ENCODE assay signal across 19 cellular contexts in genomic region chr9:13689925-13690324, GRCh38.
DNase-seq lines count a peak whose midpoint lies in the region; ATAC-seq, FAIRE-seq and TF ChIP-seq lines count a peak whose summit lies in the region.
"Had no signal": no experiment of that assay in that cellular context is flagged by ENCODE, and none has a peak within 500 bp of the region (broad histone marks: within the 10 kb centered on the region; RNA-seq: fewer than 3 reads in every experiment).

No MANE protein-coding gene starts in this region.

- H3K9me2 ChIP-seq in PC-3 (replicated peaks; ENCODE audit: low read length): no peaks in the 10 kb centered on the region

- no peak overlapping the region for H4K91ac ChIP-seq in H1 (replicated peaks; ENCODE audit: insufficient read length, low read length)

- H3K4me3 Mint-ChIP-seq in nephron: no peak overlapping the region
- H3K4me3 Mint-ChIP-seq: CD8-positive, alpha-beta T cell had no signal

- no peak overlapping the region for H3K14ac ChIP-seq in H1 (ENCODE audit: insufficient read length)

- no peaks in the 10 kb centered on the region for H3F3A ChIP-seq in PC-3 (ENCODE audit: low read length, unreplicated experiment)

- H4K20me1 ChIP-seq in PC-3 (ENCODE audit: low read length) (no peaks in the 10 kb centered on the region), H1 (replicated peaks in 1 of 2; ENCODE audit: control insufficient read depth in 1 of 2, insufficient read depth in 2 of 2, low read length in 2 of 2) (no peaks in the 10 kb centered on the region)

- no peaks in the 10 kb centered on the region for H3K79me1 ChIP-seq in H1 (ENCODE audit: low read depth, low read length)

- POLR2A ChIA-PET in PC-3 (lab: Charles Lee; ENCODE audit: unreplicated experiment) (no interaction called here), H1 (lab: Charles Lee; ENCODE audit: partially characterized antibody) (no interaction called here)

- no peak overlapping the region for H3K23ac ChIP-seq in H1 (ENCODE audit: insufficient read length)

- BruUV-seq in PC-3 (replicated peaks; lab: Mats Ljungman, UMichigan): no TSS peak

- no peak overlapping the region for H3K18ac ChIP-seq in H1 (ENCODE audit: extremely low read depth, low read length)

- H3K9ac ChIP-seq in PC-3 (ENCODE audit: low read length): peak overlapping the region; percentile 8; the same call in 1 of the 2 replicates
- H3K9ac ChIP-seq in H1 (replicated peaks in 1 of 4; ENCODE audit: extremely low read depth in 1 of 4, low read depth in 3 of 4, low read length in 3 of 4): no peak overlapping the region
- H3K9ac ChIP-seq in skeletal muscle tissue (ENCODE audit: low read depth in 1 of 3, low read length in 3 of 3): no peak overlapping the region

- no peak overlapping the region for H2BK120ac ChIP-seq in H1 (replicated peaks; ENCODE audit: low read depth, low read length)

- 95% methylated on average over 2 of the region's 2 CpGs; no CpG with 5 or more reads in 1 of the 2 experiments for WGBS in H1 (ENCODE audit: extremely low coverage in 1 of 2, insufficient coverage in 1 of 2, insufficient read length in 1 of 2, insufficient replicate concordance in 2 of 2, low coverage in 1 of 2, low lambda C conversion rate in 2 of 2, missing lambda C conversion rate in 1 of 2), 2 experiments

- intact Hi-C loops in PC-3 (cut with micrococcal nuclease): loop anchor here (2.0 to 5.0 kb wide), 2 partner anchors 243 to 337 kb away; no protein-coding TSS in a partner anchor

- H3K4me3 ChIP-seq in PC-3 (ENCODE audit: low read length) (no peak overlapping the region), H1 (ENCODE audit: extremely low read depth in 1 of 4, insufficient read depth in 2 of 4, low read depth in 3 of 4, low read length in 4 of 4) (no peak overlapping the region), skeletal muscle tissue (ENCODE audit: low read length in 3 of 3) (no peak overlapping the region)
- H3K4me3 ChIP-seq: A549 had no signal

- CTCF ChIA-PET in PC-3 (lab: Charles Lee): interaction anchor here (0.8 kb wide), 1 partner anchor 244 kb away, joined by 3 read pairs; no protein-coding TSS in a partner anchor
- CTCF ChIA-PET in H1 (lab: Charles Lee; ENCODE audit: partially characterized antibody): interaction anchor here (1.1 to 3.6 kb wide), 2 partner anchors 262 to 511 kb away, joined by 3 to 23 read pairs; no protein-coding TSS in a partner anchor

- H2AK5ac ChIP-seq in H1 (ENCODE audit: low read depth, low read length): no peak overlapping the region

- H2BK12ac ChIP-seq in H1 (ENCODE audit: low read depth, low read length): peak overlapping the region; percentile 64; the same call in 1 of the 2 replicates

- H3K27ac Mint-ChIP-seq in nephron: peak overlapping the region in 2 of 3 experiments; percentile 71 to 79
- H3K27ac Mint-ChIP-seq: CD8-positive, alpha-beta T cell had no signal

- no peak for TF ChIP-seq POLR2A in H1 (IDR thresholded peaks at IDR 0.05; ENCODE audit: control extremely low read depth in 1 of 2, low read depth in 2 of 2, low read length in 2 of 2)

- no peak overlapping the region for H2AFZ ChIP-seq in PC-3 (ENCODE audit: low read length)
- H2AFZ ChIP-seq in H1 (ENCODE audit: low read length): no peak overlapping the region

- no peak overlapping the region for H3K56ac ChIP-seq in H1 (replicated peaks; ENCODE audit: insufficient read length, low read depth, low read length)

- H4K8ac ChIP-seq in H1 (ENCODE audit: extremely low read depth, insufficient read depth, low read length): no peak overlapping the region

- no peak overlapping the region for H2BK15ac ChIP-seq in H1 (ENCODE audit: low read length)

- H3K9me3 ChIP-seq in PC-3 (ENCODE audit: low read length) (no peaks in the 10 kb centered on the region), H1 (ENCODE audit: insufficient read depth in 2 of 2, low read depth in 1 of 2, low read length in 1 of 2) (peaks cover 11 to 18% of the 10 kb centered on the region in 2 experiments; a peak in 2 of 4 replicates), skeletal muscle tissue (ENCODE audit: control insufficient read depth in 3 of 3, low read length in 3 of 3) (peaks cover 0 to 6% (median 0%) of the 10 kb centered on the region in 3 donors)
- H3K9me3 ChIP-seq: A549, BE2C had no signal

- H2BK20ac ChIP-seq in H1 (ENCODE audit: low read length): no peak overlapping the region

- H3K4ac ChIP-seq in H1 (replicated peaks; ENCODE audit: insufficient read length, low read depth, low read length): no peak overlapping the region

- peak; percentile 81 for ATAC-seq in PC-3
- ATAC-seq: A549; CD8-positive, alpha-beta T cell had no signal

- H3K36me3 ChIP-seq in PC-3 (ENCODE audit: low read depth, low read length) (no peaks in the 10 kb centered on the region), H1 (ENCODE audit: control insufficient read depth in 2 of 4, insufficient read depth in 4 of 4, low read length in 3 of 4) (peaks cover 0 to 5% (median 0%) of the 10 kb centered on the region in 4 experiments; a peak in 2 of 8 replicates), skeletal muscle tissue (ENCODE audit: control insufficient read depth in 3 of 3, insufficient read depth in 3 of 3, low read length in 3 of 3) (no peaks in the 10 kb centered on the region)
- H3K36me3 ChIP-seq: BE2C had no signal

- no peak for FAIRE-seq in H1 (lab: Jason Lieb, UNC)
- FAIRE-seq: A549, D721Med, GM12892, GM19239 had no signal

- H3K27ac ChIP-seq in PC-3 (ENCODE audit: low read length) (peak overlapping the region; percentile 76), H1 (ENCODE audit: low read depth, low read length) (no peak overlapping the region), skeletal muscle tissue (ENCODE audit: low read depth, low read length) (peak overlapping the region; percentile 67)
- H3K27ac ChIP-seq: A549, C4-2B had no signal

- no peaks in the 10 kb centered on the region for H3K27me3 ChIP-seq in PC-3 (ENCODE audit: low read length)
- H3K27me3 ChIP-seq in H1 (replicated peaks in 1 of 4; ENCODE audit: control insufficient read depth in 3 of 4, extremely low read depth in 1 of 4, insufficient read depth in 3 of 4, low read length in 3 of 4): no peaks in the 10 kb centered on the region
- H3K27me3 ChIP-seq in skeletal muscle tissue (ENCODE audit: control insufficient read depth in 3 of 3, insufficient read depth in 3 of 3, low read length in 3 of 3): no peaks in the 10 kb centered on the region
- H3K27me3 ChIP-seq: BE2C had no signal

- H3K9me3 Mint-ChIP-seq in nephron: peaks cover 55% of the 10 kb centered on the region

- TF ChIP-seq RAD21 in H1 (IDR thresholded peaks at IDR 0.05 in 1 of 2, conservative IDR thresholded peaks at IDR 0.05 in 1 of 2; ENCODE audit: low read depth in 2 of 2, low read length in 2 of 2): no peak

- H3K4me2 ChIP-seq in PC-3 (ENCODE audit: low read length) (peak overlapping the region; percentile 45), H1 (ENCODE audit: insufficient read depth in 1 of 2, low read depth in 2 of 2, low read length in 2 of 2) (no peak overlapping the region)
- H3K4me2 ChIP-seq: A549 had no signal

- no peak for TF ChIP-seq EP300 in H1 (IDR thresholded peaks at IDR 0.05; ENCODE audit: borderline replicate concordance in 1 of 2, low read depth in 2 of 2, low read length in 2 of 2)

- peaks cover 5% of the 10 kb centered on the region for H3K27me3 Mint-ChIP-seq in nephron (ENCODE audit: low read depth)

- peaks cover 8% of the 10 kb centered on the region for H3K36me3 Mint-ChIP-seq in nephron (ENCODE audit: low read depth)
- H3K36me3 Mint-ChIP-seq: CD8-positive, alpha-beta T cell had no signal

- H3K4me1 ChIP-seq in PC-3 (ENCODE audit: insufficient read depth, low read length) (peaks cover 32% of the 10 kb centered on the region), H1 (replicated peaks in 1 of 4; ENCODE audit: control insufficient read depth in 3 of 4, insufficient read depth in 4 of 4, low read length in 3 of 4) (peaks cover 0 to 7% (median 4%) of the 10 kb centered on the region in 4 experiments; a peak in 3 of 7 replicates), skeletal muscle tissue (ENCODE audit: control insufficient read depth in 3 of 3, insufficient read depth in 3 of 3, low read length in 3 of 3) (peaks cover 0 to 20% (median 9%) of the 10 kb centered on the region in 3 donors)
- H3K4me1 ChIP-seq: A549, BE2C had no signal

- no peak overlapping the region for H4K5ac ChIP-seq in H1 (ENCODE audit: insufficient read length, low read depth, low read length)

- TF ChIP-seq CTCF in PC-3 (conservative IDR thresholded peaks at IDR 0.05; ENCODE audit: low read depth, low read length) (no peak), H1 (IDR thresholded peaks at IDR 0.05; ENCODE audit: control extremely low read depth in 1 of 3, insufficient read depth in 1 of 3, low read depth in 1 of 3, low read length in 3 of 3) (no peak), nephron (IDR thresholded peaks at IDR 0.05; ENCODE audit: unreplicated experiment in 3 of 3) (no peak)

- no peak overlapping the region for H2BK5ac ChIP-seq in H1 (ENCODE audit: low read depth, low read length)

- no peaks in the 10 kb centered on the region for H3K23me2 ChIP-seq in H1 (ENCODE audit: low read depth, low read length)

- H3K79me2 ChIP-seq in PC-3 (ENCODE audit: low read length) (no peaks in the 10 kb centered on the region), H1 (ENCODE audit: control insufficient read depth in 1 of 2, insufficient read depth in 2 of 2, low read length in 2 of 2) (no peaks in the 10 kb centered on the region)

- peak; percentile 41 for DNase-seq in PC-3
- no peak for DNase-seq in H1 (ENCODE audit: low read depth in 1 of 2, low spot score in 2 of 2)
- DNase-seq in activated CD4-positive, alpha-beta T cell treated with anti-CD3 and anti-CD28 coated beads, Interleukin-2, amount 50 U/mL, for 48 hours: no peak
- no peak for DNase-seq in NCI-H2029 (lab: John Stamatoyannopoulos, UW)
- DNase-seq in anterior cingulate cortex (lab: John Stamatoyannopoulos, UW): no peak
- DNase-seq: BE2C; CD8-positive, alpha-beta T cell; COR-L47; DMS153; DND-41; GDM1; H7 had no signal

- peaks cover 15% of the 10 kb centered on the region for H3K4me1 Mint-ChIP-seq in nephron

TF ChIP-seq in H1, 55 proteins besides CTCF, POLR2A, EP300 and RAD21 (continues in another document):
- TF ChIP-seq TCF12 (IDR thresholded peaks at IDR 0.05; ENCODE audit: low read depth, low read length) (no peak), EGR1 (IDR thresholded peaks at IDR 0.05; ENCODE audit: borderline replicate concordance, low read depth, low read length) (no peak), CREB1 (IDR thresholded peaks at IDR 0.05) (no peak), BRCA1 (IDR thresholded peaks at IDR 0.05; ENCODE audit: low read depth, low read length) (no peak), E2F6 (IDR thresholded peaks at IDR 0.05) (no peak), EZH2 (IDR thresholded peaks at IDR 0.05; ENCODE audit: low read depth, low read length, severe bottlenecking) (no peak), TEAD4 (IDR thresholded peaks at IDR 0.05; ENCODE audit: low read depth, low read length) (no peak), SP2 (IDR thresholded peaks at IDR 0.05; ENCODE audit: low read length) (no peak)
